In the genomic region with DNA sequence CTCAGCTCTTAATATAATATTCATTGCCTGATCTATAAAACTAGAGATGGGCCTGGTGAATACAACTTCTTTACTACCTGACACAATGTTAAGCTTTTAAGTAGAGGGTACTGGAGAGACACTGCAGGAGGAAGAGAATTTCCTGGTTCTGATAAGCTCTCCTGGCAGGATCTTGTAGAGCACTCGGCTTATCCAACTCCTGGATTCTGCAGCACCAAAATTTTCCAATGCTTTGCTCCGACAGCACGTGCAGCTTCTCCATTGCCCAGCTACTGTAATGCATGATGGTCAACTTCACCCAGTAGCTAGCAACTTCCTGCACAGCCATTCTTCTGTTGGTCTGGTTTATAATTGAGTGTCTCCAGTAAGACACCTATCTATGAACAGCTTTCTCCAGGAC, we compare ENCODE assay signal across 8 cellular contexts.
"Had no signal": no experiment of that assay in that cellular context is flagged by ENCODE, and none has a peak within 500 bp of the region (broad histone marks: within the 10 kb centered on the region; RNA-seq: fewer than 3 reads in every experiment).

No MANE protein-coding gene starts in this region.

- ATAC-seq: GM23338, HCT116 had no signal

- DNase-seq: GM23248, GOT3, H7, H9, HCEC 1CT, HFFc6 had no signal
